ENCODE assay signal across 9 cellular contexts in genomic region chr14:34220921-34221320, GRCh38.
DNase-seq lines count a peak whose midpoint lies in the region; ATAC-seq and TF ChIP-seq lines count a peak whose summit lies in the region.
"Had no signal": no experiment of that assay in that cellular context is flagged by ENCODE, and none has a peak within 500 bp of the region (broad histone marks: within the 10 kb centered on the region; RNA-seq: fewer than 3 reads in every experiment).

No MANE protein-coding gene starts in this region.

- CTCF ChIA-PET in activated CD8-positive, alpha-beta T cell treated with anti-CD3 and anti-CD28 coated beads for 36 hours (lab: Charles Lee), result no interaction called here

- peaks cover 7% of the 10 kb centered on the region for H3K4me1 Mint-ChIP-seq in activated CD8-positive, alpha-beta T cell treated with anti-CD3 and anti-CD28 coated beads for 36 hours (ENCODE audit: low read depth)
- no peaks in the 10 kb centered on the region for H3K4me1 Mint-ChIP-seq in natural killer cell treated with Interleukin-12 subunit alpha and Interleukin-12 subunit beta and Interleukin-15 and Interleukin-18, amount 100 ng/mL, for 72 hours (ENCODE audit: low read depth in 2 of 2)

- no peak for TF ChIP-seq CTCF in activated CD8-positive, alpha-beta T cell treated with anti-CD3 and anti-CD28 coated beads for 36 hours (IDR thresholded peaks at IDR 0.05)

- TF ChIP-seq POLR2A in GM18505 (IDR thresholded peaks at IDR 0.05; ENCODE audit: borderline replicate concordance, extremely low read depth, insufficient read depth, insufficient read length), result no peak

- intact Hi-C loops in activated CD8-positive, alpha-beta T cell treated with anti-CD3 and anti-CD28 coated beads for 36 hours (cut with micrococcal nuclease), result no loop called here
- intact Hi-C loops in posterior cingulate gyrus (cut with DNase I) (no loop called here), left ventricle myocardium superior (cut with micrococcal nuclease) (loop anchor here (10.0 kb wide), 1 partner anchor 106 kb away; no protein-coding TSS in a partner anchor)

- H3K27ac Mint-ChIP-seq in activated CD8-positive, alpha-beta T cell treated with anti-CD3 and anti-CD28 coated beads for 36 hours, result peak overlapping the region; percentile 3
- H3K27ac Mint-ChIP-seq in natural killer cell treated with Interleukin-12 subunit alpha and Interleukin-12 subunit beta and Interleukin-15 and Interleukin-18, amount 100 ng/mL, for 72 hours, result no peak overlapping the region

- peak; percentile 30 for DNase-seq in activated CD8-positive, alpha-beta T cell treated with anti-CD3 and anti-CD28 coated beads for 36 hours
- no peak for DNase-seq in natural killer cell treated with Interleukin-12 subunit alpha and Interleukin-12 subunit beta and Interleukin-15 and Interleukin-18, amount 100 ng/mL, for 72 hours (ENCODE audit: low spot score)
- DNase-seq in posterior cingulate gyrus (no peak), left ventricle myocardium superior (no peak), D341Med (ENCODE audit: low spot score) (no peak)

- POLR2A ChIA-PET in activated CD8-positive, alpha-beta T cell treated with anti-CD3 and anti-CD28 coated beads for 36 hours (lab: Charles Lee), result no interaction called here

- H3K36me3 Mint-ChIP-seq in activated CD8-positive, alpha-beta T cell treated with anti-CD3 and anti-CD28 coated beads for 36 hours (ENCODE audit: low read depth), result no peaks in the 10 kb centered on the region
- no peaks in the 10 kb centered on the region for H3K36me3 Mint-ChIP-seq in natural killer cell treated with Interleukin-12 subunit alpha and Interleukin-12 subunit beta and Interleukin-15 and Interleukin-18, amount 100 ng/mL, for 72 hours

- H3K4me3 Mint-ChIP-seq in activated CD8-positive, alpha-beta T cell treated with anti-CD3 and anti-CD28 coated beads for 36 hours, result no peak overlapping the region
- H3K4me3 Mint-ChIP-seq in natural killer cell treated with Interleukin-12 subunit alpha and Interleukin-12 subunit beta and Interleukin-15 and Interleukin-18, amount 100 ng/mL, for 72 hours, result no peak overlapping the region

- peaks cover 10% of the 10 kb centered on the region for H3K27me3 Mint-ChIP-seq in activated CD8-positive, alpha-beta T cell treated with anti-CD3 and anti-CD28 coated beads for 36 hours
- H3K27me3 Mint-ChIP-seq in natural killer cell treated with Interleukin-12 subunit alpha and Interleukin-12 subunit beta and Interleukin-15 and Interleukin-18, amount 100 ng/mL, for 72 hours, result peaks cover 14 to 27% of the 10 kb centered on the region in 2 donors

- H3K9me3 Mint-ChIP-seq in activated CD8-positive, alpha-beta T cell treated with anti-CD3 and anti-CD28 coated beads for 36 hours, result no peaks in the 10 kb centered on the region
- H3K9me3 Mint-ChIP-seq in natural killer cell treated with Interleukin-12 subunit alpha and Interleukin-12 subunit beta and Interleukin-15 and Interleukin-18, amount 100 ng/mL, for 72 hours, result peaks cover 3% of the 10 kb centered on the region

- ATAC-seq in GM18505 (IDR thresholded peaks at IDR 0.05; ENCODE audit: unreplicated experiment) (peak; percentile 96), GM19467 (IDR thresholded peaks at IDR 0.05; ENCODE audit: unreplicated experiment) (peak; percentile 48), HG03196 (IDR thresholded peaks at IDR 0.05; ENCODE audit: unreplicated experiment) (peak; percentile 86), left ventricle myocardium superior (no peak)
- ATAC-seq in activated CD8-positive, alpha-beta T cell treated with anti-CD3 and anti-CD28 coated beads for 36 hours, result peak; percentile 49
- no peak for ATAC-seq in natural killer cell treated with Interleukin-12 subunit alpha and Interleukin-12 subunit beta and Interleukin-15 and Interleukin-18, amount 100 ng/mL, for 72 hours
- ATAC-seq: K562 had no signal

Comparison
In these comparisons a context has a peak if more than half of its experiments do, and no peak if none do; other contexts are left out.
1. ATAC-seq: peak in GM18505 (single experiment), GM19467 (single experiment), HG03196 (single experiment) and activated CD8-positive, alpha-beta T cell treated with anti-CD3 and anti-CD28 coated beads for 36 hours (single experiment); none in natural killer cell treated with Interleukin-12 subunit alpha and Interleukin-12 subunit beta and Interleukin-15 and Interleukin-18, amount 100 ng/mL, for 72 hours (0 of 2) and left ventricle myocardium superior (single experiment).